ENCODE assay signal across 13 cellular contexts in genomic region chr3:172221550-172221949, GRCh38.
A peak's percentile ranks its signal among the peaks of the same experiment; 100 is the strongest.
DNase-seq lines count a peak whose midpoint lies in the region; ATAC-seq, FAIRE-seq and TF ChIP-seq lines count a peak whose summit lies in the region.
"Had no signal": no experiment of that assay in that cellular context is flagged by ENCODE, and none has a peak within 500 bp of the region (broad histone marks: within the 10 kb centered on the region; RNA-seq: fewer than 3 reads in every experiment).

No MANE protein-coding gene starts in this region.

- TF ChIP-seq EP300 in stomach (IDR thresholded peaks at IDR 0.05) = no peak

- H3K27me3 ChIP-seq in BJ (ENCODE audit: control insufficient read depth, insufficient read depth, low read length) (no peaks in the 10 kb centered on the region), bronchial epithelial cell (ENCODE audit: control insufficient read depth, insufficient read depth, low read length) (no peaks in the 10 kb centered on the region), stomach (no peaks in the 10 kb centered on the region)

- H3K4me3 Mint-ChIP-seq in natural killer cell = no peak overlapping the region

- H3K4me1 Mint-ChIP-seq in natural killer cell = peaks cover 79 to 83% of the 10 kb centered on the region in 2 donors

- WGBS in stomach, 5 donors = 65 to 88% (median 74%) methylated on average over 1 of the region's 1 CpG

- no peaks in the 10 kb centered on the region for H3K27me3 Mint-ChIP-seq in natural killer cell (ENCODE audit: low read depth in 2 of 2)

- CTCF ChIA-PET in BJ (lab: Yijun Ruan, JAX) = interaction anchor here (0.6 to 1.6 kb wide), 3 partner anchors 8 to 389 kb away, joined by 3 to 5 read pairs (median 3); no protein-coding TSS in a partner anchor

- H3K4me1 ChIP-seq in stomach = peaks cover 8 to 88% (median 43%) of the 10 kb centered on the region in 4 donors

- no peaks in the 10 kb centered on the region; the same call in 1 of the 2 replicates for H3K36me3 ChIP-seq in BJ (ENCODE audit: control insufficient read depth, insufficient read depth, low read length)
- H3K36me3 ChIP-seq in bronchial epithelial cell (ENCODE audit: control insufficient read depth, insufficient read depth, low read length) = no peaks in the 10 kb centered on the region
- H3K36me3 ChIP-seq in stomach = no peaks in the 10 kb centered on the region

- no peak overlapping the region for H3K27ac ChIP-seq in stomach

- TF ChIP-seq CTCF in BJ (IDR thresholded peaks at IDR 0.05; ENCODE audit: insufficient read depth, low read depth, low read length) (no peak), bronchial epithelial cell (IDR thresholded peaks at IDR 0.05; ENCODE audit: insufficient read depth, low read length, severe bottlenecking) (no peak), natural killer cell (IDR thresholded peaks at IDR 0.05) (no peak), stomach (IDR thresholded peaks at IDR 0.05) (no peak)

- no peak for ATAC-seq in natural killer cell
- no peak for ATAC-seq in GM21619 (IDR thresholded peaks at IDR 0.05; ENCODE audit: unreplicated experiment)
- no peak for ATAC-seq in HG03469 (IDR thresholded peaks at IDR 0.05; ENCODE audit: unreplicated experiment)

- POLR2A ChIA-PET in BJ (lab: Charles Lee) = interaction anchor here (0.6 kb wide), 1 partner anchor 59 kb away, joined by 5 read pairs; no protein-coding TSS in a partner anchor

- H3K27ac Mint-ChIP-seq in natural killer cell = peak overlapping the region; percentile 86 to 87

- FAIRE-seq in bronchial epithelial cell (lab: Jason Lieb, UNC) = no peak

- H3K36me3 Mint-ChIP-seq in natural killer cell = no peaks in the 10 kb centered on the region

- H3K4me3 ChIP-seq in BJ (ENCODE audit: low read depth, low read length) (no peak overlapping the region), bronchial epithelial cell (ENCODE audit: low read depth, low read length) (no peak overlapping the region), stomach (no peak overlapping the region)

- H3K9me3 ChIP-seq in stomach = no peaks in the 10 kb centered on the region

- intact Hi-C loops in natural killer cell (cut with micrococcal nuclease) = no loop called here
- intact Hi-C loops in stomach (cut with DNase I; ENCODE audit: low total_unique reads) = no loop called here

- DNase-seq in BJ (ENCODE audit: low read depth) (peak; percentile 65), M059J (ENCODE audit: low read depth) (peak; percentile 89), bronchial epithelial cell (ENCODE audit: low read depth) (peak; percentile 90), natural killer cell (no peak), stomach (no peak)
- DNase-seq in activated CD8-positive, alpha-beta memory T cell treated with anti-CD3 and anti-CD28 coated beads, Interleukin-2, amount 50 U/mL, for 48 hours = no peak
- DNase-seq: activated CD4-positive, alpha-beta T cell treated with anti-CD3 and anti-CD28 coated beads for 48 hours; activated effector memory CD4-positive, alpha-beta T cell treated with Interleukin-2 at 50 U/mL for 16 hours; NCI-H1436; NCI-H774; stimulated activated naive CD4-positive, alpha-beta T cell treated with Interleukin-2 at 50 U/mL for 16 hours had no signal

- no peak for TF ChIP-seq POLR2A in stomach (IDR thresholded peaks at IDR 0.05)

- H3K9me3 Mint-ChIP-seq in natural killer cell = no peaks in the 10 kb centered on the region

Comparison
In these comparisons a context has a peak if more than half of its experiments do, and no peak if none do; other contexts are left out.
1. DNase-seq: peak in BJ (single experiment), M059J (single experiment) and bronchial epithelial cell (single experiment); none in natural killer cell (single experiment), stomach (single experiment) and activated CD8-positive, alpha-beta memory T cell treated with anti-CD3 and anti-CD28 coated beads, Interleukin-2, amount 50 U/mL, for 48 hours (single experiment).